Comparison of ENCODE assay signal across 23 cellular contexts in genomic region chr9:4058931-4059330, GRCh38.
DNase-seq lines count a peak whose midpoint lies in the region; ATAC-seq and TF ChIP-seq lines count a peak whose summit lies in the region.
"Had no signal": no experiment of that assay in that cellular context is flagged by ENCODE, and none has a peak within 500 bp of the region (broad histone marks: within the 10 kb centered on the region; RNA-seq: fewer than 3 reads in every experiment).

No MANE protein-coding gene starts in this region.

- no peaks in the 10 kb centered on the region for H4K20me1 ChIP-seq in mammary epithelial cell (ENCODE audit: insufficient read depth, low read length)
- H4K20me1 ChIP-seq: BLaER1 had no signal

- TF ChIP-seq CTCF in mammary epithelial cell (conservative IDR thresholded peaks at IDR 0.05 in 1 of 2, IDR thresholded peaks at IDR 0.05 in 1 of 2; ENCODE audit: extremely low read depth in 1 of 2, insufficient read depth in 1 of 2, low read depth in 1 of 2, low read length in 2 of 2) (no peak), MCF 10A (IDR thresholded peaks at IDR 0.05; ENCODE audit: unreplicated experiment) (no peak), brain (conservative IDR thresholded peaks at IDR 0.05) (no peak)

- no peaks in the 10 kb centered on the region for H3K9me3 ChIP-seq in mammary epithelial cell (replicated peaks; ENCODE audit: insufficient read depth, low read length)
- H3K9me3 ChIP-seq: BE2C had no signal

- H3K4me3 Mint-ChIP-seq in MCF 10A (ENCODE audit: unreplicated experiment) (no peak overlapping the region), brain (no peak overlapping the region)
- no peak overlapping the region for H3K4me3 Mint-ChIP-seq in activated naive CD8-positive, alpha-beta T cell treated with anti-CD3 and anti-CD28 coated beads for 36 hours
- H3K4me3 Mint-ChIP-seq: CD14-positive monocyte; CD4-positive, alpha-beta memory T cell; CD4-positive, CD25-positive, alpha-beta regulatory T cell; CD8-positive, alpha-beta memory T cell had no signal

- CTCF ChIA-PET in mammary epithelial cell (lab: Charles Lee; ENCODE audit: low non-redundant PET) (interaction anchor here (0.6 kb wide), 2 partner anchors 134 to 164 kb away, joined by 3 to 6 read pairs; no protein-coding TSS in a partner anchor), MCF 10A (lab: Yijun Ruan, JAX) (interaction anchor here (0.6 to 1.5 kb wide), 7 partner anchors 19 to 556 kb away, joined by 3 to 5 read pairs (median 3); no protein-coding TSS in a partner anchor)

- no peak for ATAC-seq in GM19395 (IDR thresholded peaks at IDR 0.05; ENCODE audit: unreplicated experiment)
- ATAC-seq: A549, GM12878 had no signal

- H2AFZ ChIP-seq in mammary epithelial cell (ENCODE audit: low read depth, low read length): peak overlapping the region; percentile 43

- no peak overlapping the region for H3K27ac ChIP-seq in mammary epithelial cell (ENCODE audit: insufficient read depth, low read depth, low read length)
- H3K27ac ChIP-seq: 22Rv1, A549, BLaER1 had no signal

- intact Hi-C loops in mammary epithelial cell (cut with micrococcal nuclease) (no loop called here), MCF 10A (cut with micrococcal nuclease) (no loop called here)

- H3K4me3 ChIP-seq in mammary epithelial cell (replicated peaks in 1 of 3; ENCODE audit: insufficient read depth in 1 of 3, low read depth in 2 of 3, low read length in 3 of 3): no peak overlapping the region
- H3K4me3 ChIP-seq: A549, BLaER1, GM12878 had no signal

- DNase-seq in mammary epithelial cell (no peak), MCF 10A (ENCODE audit: unreplicated experiment) (no peak)
- DNase-seq in activated naive CD8-positive, alpha-beta T cell treated with anti-CD3 and anti-CD28 coated beads for 36 hours: no peak
- DNase-seq: ACHN; BE2C; CD4-positive, alpha-beta memory T cell; CD4-positive, CD25-positive, alpha-beta regulatory T cell; CD8-positive, alpha-beta memory T cell; COR-L47; DMS 273 treated with DMSO at 0.1 percent for 48 hours; DMS153; DMS53; DMS79; DND-41; EL; GDM1 had no signal

- dilution Hi-C loops in mammary epithelial cell (cut with HindIII; ENCODE audit: low sequenced_read_pairs): no loop called here

- H3K36me3 ChIP-seq in mammary epithelial cell (ENCODE audit: insufficient read depth, low read length): no peaks in the 10 kb centered on the region
- H3K36me3 ChIP-seq: BE2C, BLaER1 had no signal

- peak overlapping the region; percentile 4 for H3K4me2 ChIP-seq in mammary epithelial cell (ENCODE audit: insufficient read depth, low read depth, low read length)
- H3K4me2 ChIP-seq: A549, BLaER1 had no signal

- H3K4me1 Mint-ChIP-seq in MCF 10A (ENCODE audit: insufficient read depth, unreplicated experiment) (peaks cover 5% of the 10 kb centered on the region), brain (no peaks in the 10 kb centered on the region)
- H3K4me1 Mint-ChIP-seq in activated naive CD8-positive, alpha-beta T cell treated with anti-CD3 and anti-CD28 coated beads for 36 hours: no peaks in the 10 kb centered on the region
- H3K4me1 Mint-ChIP-seq: CD14-positive monocyte; CD4-positive, alpha-beta memory T cell; CD4-positive, CD25-positive, alpha-beta regulatory T cell; CD8-positive, alpha-beta memory T cell had no signal

- WGBS in mammary epithelial cell (ENCODE audit: low coverage, missing lambda C conversion rate): 58% methylated on average over 2 of the region's 4 CpGs

- peaks cover 7% of the 10 kb centered on the region for H3K4me1 ChIP-seq in mammary epithelial cell (ENCODE audit: insufficient read depth, low read length)
- H3K4me1 ChIP-seq: A549, BE2C had no signal

- no peaks in the 10 kb centered on the region for H3K36me3 Mint-ChIP-seq in MCF 10A (ENCODE audit: insufficient read depth, unreplicated experiment)
- H3K36me3 Mint-ChIP-seq in brain: peaks cover 59% of the 10 kb centered on the region
- H3K36me3 Mint-ChIP-seq in activated naive CD8-positive, alpha-beta T cell treated with anti-CD3 and anti-CD28 coated beads for 36 hours: peaks cover 15% of the 10 kb centered on the region
- H3K36me3 Mint-ChIP-seq: CD14-positive monocyte had no signal

- H3K9me3 Mint-ChIP-seq in MCF 10A (ENCODE audit: unreplicated experiment) (peaks cover 7% of the 10 kb centered on the region), brain (peaks cover 39 to 67% (median 56%) of the 10 kb centered on the region in 5 experiments)
- peaks cover 9% of the 10 kb centered on the region for H3K9me3 Mint-ChIP-seq in activated naive CD8-positive, alpha-beta T cell treated with anti-CD3 and anti-CD28 coated beads for 36 hours

- in situ Hi-C loops in mammary epithelial cell (cut with MboI; ENCODE audit: low sequenced_read_pairs in 2 of 2): loop anchor here in 1 of 2 donors (25.0 kb wide), 1 partner anchor 178 kb away; no protein-coding TSS in a partner anchor

- H3K27me3 Mint-ChIP-seq in MCF 10A (ENCODE audit: insufficient read depth, unreplicated experiment): no peaks in the 10 kb centered on the region
- H3K27me3 Mint-ChIP-seq in brain: no peaks in the 10 kb centered on the region
- no peaks in the 10 kb centered on the region for H3K27me3 Mint-ChIP-seq in activated naive CD8-positive, alpha-beta T cell treated with anti-CD3 and anti-CD28 coated beads for 36 hours
- H3K27me3 Mint-ChIP-seq: CD4-positive, alpha-beta memory T cell had no signal

- H3K27me3 ChIP-seq in mammary epithelial cell (ENCODE audit: insufficient read depth, low read length): no peaks in the 10 kb centered on the region
- H3K27me3 ChIP-seq: BE2C, BLaER1 had no signal

- no peak overlapping the region for H3K9ac ChIP-seq in mammary epithelial cell (ENCODE audit: insufficient read depth, low read length)
- H3K9ac ChIP-seq: BLaER1 had no signal

- BruUV-seq in mammary epithelial cell (replicated peaks; lab: Mats Ljungman, UMichigan) (no TSS peak), MCF 10A (replicated peaks; lab: Mats Ljungman, UMichigan) (no TSS peak)

- H3K79me2 ChIP-seq in mammary epithelial cell (ENCODE audit: insufficient read depth, low read length): no peaks in the 10 kb centered on the region

- H3K27ac Mint-ChIP-seq in MCF 10A (ENCODE audit: low read depth, unreplicated experiment) (no peak overlapping the region), brain (peak overlapping the region in 3 of 5 experiments; percentile 63 to 92 (median 75))
- H3K27ac Mint-ChIP-seq in activated naive CD8-positive, alpha-beta T cell treated with anti-CD3 and anti-CD28 coated beads for 36 hours: no peak overlapping the region
- H3K27ac Mint-ChIP-seq: CD14-positive monocyte; CD4-positive, alpha-beta memory T cell; CD4-positive, CD25-positive, alpha-beta regulatory T cell; CD8-positive, alpha-beta memory T cell had no signal

- POLR2A ChIA-PET in MCF 10A (lab: Yijun Ruan, JAX): interaction anchor here (0.6 to 2.4 kb wide), 4 partner anchors 9 to 645 kb away, joined by 3 to 6 read pairs (median 3); no protein-coding TSS in a partner anchor

Comparison
In these comparisons a context has a peak if more than half of its experiments do, and no peak if none do; other contexts are left out.
1. H3K27ac Mint-ChIP-seq: peak in brain (3 of 5); none in MCF 10A (single experiment) and activated naive CD8-positive, alpha-beta T cell treated with anti-CD3 and anti-CD28 coated beads for 36 hours (single experiment).